37 cellular contexts compared by ENCODE assay signal in genomic region chr4:37844204-37844603, GRCh38. TPM values are rescaled to one million over a fixed set of nuclear protein-coding genes. Genes with fewer than 3 reads are reported as not detected.
DNase-seq lines count a peak whose midpoint lies in the region; ATAC-seq, FAIRE-seq and TF ChIP-seq lines count a peak whose summit lies in the region.
"Had no signal": no experiment of that assay in that cellular context is flagged by ENCODE, and none has a peak within 500 bp of the region (broad histone marks: within the 10 kb centered on the region; RNA-seq: fewer than 3 reads in every experiment).

No MANE protein-coding gene starts in this region.

- no peak overlapping the region for H3K9ac ChIP-seq in HepG2 (ENCODE audit: insufficient read depth, low read depth, low read length)
- H3K9ac ChIP-seq: BLaER1; BLaER1 treated with 17β-estradiol and CSF1 and Interleukin-3, amounts not matched to agents 10 nM and 100 nM had no signal

- H3K27ac ChIP-seq in OCI-LY7 (ENCODE audit: low read depth, low read length, poor library complexity, severe bottlenecking) (peak overlapping the region; percentile 93), HepG2 (ENCODE audit: extremely low read length, insufficient read depth, low read length) (no peak overlapping the region), right lobe of liver (no peak overlapping the region), sigmoid colon (no peak overlapping the region)
- H3K27ac ChIP-seq: 22Rv1; A549; BLaER1; BLaER1 treated with 17β-estradiol and CSF1 and Interleukin-3, amounts not matched to agents 10 nM and 100 nM; C4-2B had no signal

- H3K27ac Mint-ChIP-seq in MCF 10A (ENCODE audit: low read depth, unreplicated experiment) = no peak overlapping the region
- H3K27ac Mint-ChIP-seq: B cell; CD4-positive, alpha-beta memory T cell; CD4-positive, alpha-beta T cell; CD8-positive, alpha-beta memory T cell; CD8-positive, alpha-beta T cell had no signal

- TF ChIP-seq RAD21 in HepG2 (CRISPR knock-in tag; IDR thresholded peaks at IDR 0.05) = no peak

- no TSS peak for BruUV-seq in OCI-LY7 (replicated peaks; lab: Mats Ljungman, UMichigan)
- no TSS peak for BruUV-seq in HepG2 (replicated peaks; lab: Mats Ljungman, UMichigan)
- BruUV-seq in MCF 10A (replicated peaks; lab: Mats Ljungman, UMichigan) = no TSS peak

- H3K36me3 ChIP-seq in OCI-LY7 (ENCODE audit: insufficient read depth, low read length) (peaks cover 84% of the 10 kb centered on the region), HepG2 (replicated peaks in 1 of 2; ENCODE audit: control insufficient read depth in 1 of 2, insufficient read depth in 2 of 2, low read length in 2 of 2) (peaks cover 9 to 39% of the 10 kb centered on the region in 2 experiments; a peak in 4 of 5 replicates), right lobe of liver (peaks cover 0 to 59% (median 3%) of the 10 kb centered on the region in 4 donors), sigmoid colon (peaks cover 18 to 92% (median 43%) of the 10 kb centered on the region in 4 donors)

- 93% methylated on average over 5 of the region's 5 CpGs for WGBS in HepG2 (ENCODE audit: low lambda C conversion rate)
- WGBS in right lobe of liver (ENCODE audit: insufficient coverage, low coverage, low lambda C conversion rate, missing lambda C conversion rate) = 42% methylated on average over 5 of the region's 5 CpGs
- WGBS in sigmoid colon, 2 donors = 96 to 97% methylated on average over 5 of the region's 5 CpGs

- no peaks in the 10 kb centered on the region for H3K9me2 ChIP-seq in OCI-LY7 (ENCODE audit: insufficient read depth, low read length)

- no peak for TF ChIP-seq POLR2A in HepG2 (IDR thresholded peaks at IDR 0.05; ENCODE audit: insufficient read depth in 1 of 2, low read depth in 2 of 2, low read length in 2 of 2)
- no peak for TF ChIP-seq POLR2A in right lobe of liver (IDR thresholded peaks at IDR 0.05)
- no peak for TF ChIP-seq POLR2A in sigmoid colon (IDR thresholded peaks at IDR 0.05)

- H3K79me2 ChIP-seq in OCI-LY7 (ENCODE audit: insufficient read depth, low read depth, low read length) = no peaks in the 10 kb centered on the region; the same call in 1 of the 2 replicates
- no peaks in the 10 kb centered on the region for H3K79me2 ChIP-seq in HepG2 (ENCODE audit: insufficient read depth, low read length)

- in situ Hi-C loops in HepG2 (cut with HindIII; ENCODE audit: extremely low pct_ligation_motif_present, low pct_unique_long_range_greater_than_20kb) = no loop called here

- intact Hi-C loops in OCI-LY7 (cut with micrococcal nuclease; ENCODE audit: unreplicated experiment) (no loop called here), HepG2 (cut with micrococcal nuclease; ENCODE audit: unreplicated experiment) (no loop called here), right lobe of liver (cut with DNase I) (no loop called here), sigmoid colon (cut with DNase I) (no loop called here), MCF 10A (cut with micrococcal nuclease) (no loop called here)

- no peaks in the 10 kb centered on the region for H3K4me1 Mint-ChIP-seq in MCF 10A (ENCODE audit: insufficient read depth, unreplicated experiment)
- H3K4me1 Mint-ChIP-seq: B cell; CD4-positive, alpha-beta memory T cell; CD8-positive, alpha-beta memory T cell had no signal

- peaks cover 87% of the 10 kb centered on the region for H3K36me3 Mint-ChIP-seq in MCF 10A (ENCODE audit: insufficient read depth, unreplicated experiment)

- H3K27me3 ChIP-seq in HepG2 (ENCODE audit: control insufficient read depth in 1 of 2, insufficient read depth in 2 of 2, low read length in 2 of 2) (no peaks in the 10 kb centered on the region), right lobe of liver (no peaks in the 10 kb centered on the region), sigmoid colon (no peaks in the 10 kb centered on the region)
- H3K27me3 ChIP-seq: BE2C; BLaER1; BLaER1 treated with 17β-estradiol and CSF1 and Interleukin-3, amounts not matched to agents 10 nM and 100 nM had no signal

- H4K20me1 ChIP-seq in OCI-LY7 (ENCODE audit: insufficient read depth, low read length) = no peaks in the 10 kb centered on the region
- no peaks in the 10 kb centered on the region for H4K20me1 ChIP-seq in HepG2 (ENCODE audit: insufficient read depth, low read length)
- H4K20me1 ChIP-seq: BLaER1; BLaER1 treated with 17β-estradiol and CSF1 and Interleukin-3, amounts not matched to agents 10 nM and 100 nM had no signal

- H3K9me3 ChIP-seq in OCI-LY7 (ENCODE audit: low read length) (no peaks in the 10 kb centered on the region), HepG2 (ENCODE audit: low read length) (no peaks in the 10 kb centered on the region), right lobe of liver (no peaks in the 10 kb centered on the region), sigmoid colon (no peaks in the 10 kb centered on the region)
- H3K9me3 ChIP-seq: A549, BE2C, BLaER1, Caco-2 had no signal

- H3K4me3 Mint-ChIP-seq in MCF 10A (ENCODE audit: unreplicated experiment) = no peak overlapping the region
- H3K4me3 Mint-ChIP-seq: B cell; CD14-positive monocyte; CD4-positive, alpha-beta memory T cell; CD4-positive, alpha-beta T cell; CD4-positive, CD25-positive, alpha-beta regulatory T cell; CD8-positive, alpha-beta memory T cell; CD8-positive, alpha-beta T cell had no signal

- ATAC-seq in left lobe of liver = peak; percentile 29
- ATAC-seq in HepG2 = no peak
- ATAC-seq in right lobe of liver = peak in 3 of 4 donors; percentile 50 to 74 (median 64)
- ATAC-seq: A549; CD8-positive, alpha-beta T cell had no signal

- TF ChIP-seq EP300 in HepG2 (IDR thresholded peaks at IDR 0.05; ENCODE audit: low read depth in 2 of 2, low read length in 2 of 2) (no peak), HepG2 (CRISPR knock-in tag; IDR thresholded peaks at IDR 0.05; ENCODE audit: borderline replicate concordance) (no peak), sigmoid colon (IDR thresholded peaks at IDR 0.05) (no peak)

- no peak overlapping the region for H3K4me2 ChIP-seq in OCI-LY7 (ENCODE audit: low read length)
- no peak overlapping the region for H3K4me2 ChIP-seq in HepG2 (ENCODE audit: low read depth, low read length)
- H3K4me2 ChIP-seq: A549; BLaER1; BLaER1 treated with 17β-estradiol and CSF1 and Interleukin-3, amounts not matched to agents 10 nM and 100 nM had no signal

- H3K4me3 ChIP-seq in OCI-LY7 (ENCODE audit: low read depth, low read length, poor library complexity, severe bottlenecking) (no peak overlapping the region), HepG2 (replicated peaks in 1 of 3; ENCODE audit: insufficient read depth in 1 of 3, low read depth in 2 of 3, low read length in 3 of 3) (no peak overlapping the region), right lobe of liver (no peak overlapping the region), sigmoid colon (no peak overlapping the region)
- H3K4me3 ChIP-seq: A549; BLaER1; BLaER1 treated with 17β-estradiol and CSF1 and Interleukin-3, amounts not matched to agents 10 nM and 100 nM had no signal

- TF ChIP-seq CTCF in OCI-LY7 (conservative IDR thresholded peaks at IDR 0.05; ENCODE audit: low read length) = no peak
- TF ChIP-seq CTCF in HepG2 (CRISPR knock-in tag; IDR thresholded peaks at IDR 0.05) = no peak
- no peak for TF ChIP-seq CTCF in right lobe of liver (IDR thresholded peaks at IDR 0.05)
- no peak for TF ChIP-seq CTCF in sigmoid colon (IDR thresholded peaks at IDR 0.05)
- TF ChIP-seq CTCF in MCF 10A (IDR thresholded peaks at IDR 0.05; ENCODE audit: unreplicated experiment) = no peak

- peaks cover 47% of the 10 kb centered on the region for H3K4me1 ChIP-seq in OCI-LY7 (ENCODE audit: insufficient read depth, low read length, poor library complexity, severe bottlenecking)
- H3K4me1 ChIP-seq in HepG2 (ENCODE audit: insufficient read depth, low read length) = no peaks in the 10 kb centered on the region
- H3K4me1 ChIP-seq in right lobe of liver = no peaks in the 10 kb centered on the region
- H3K4me1 ChIP-seq in sigmoid colon = no peaks in the 10 kb centered on the region
- H3K4me1 ChIP-seq: A549, BE2C, Caco-2 had no signal

- CTCF ChIA-PET in OCI-LY7 (lab: Charles Lee; ENCODE audit: unreplicated experiment) (interaction anchor here (1.1 kb wide), 1 partner anchor 146 kb away, joined by 3 read pairs; no protein-coding TSS in a partner anchor), HepG2 (lab: Yijun Ruan, JAX; ENCODE audit: low intra/inter-chr PET ratio, low total read pairs) (no interaction called here), MCF 10A (lab: Yijun Ruan, JAX) (interaction anchor here (0.6 kb wide), 2 partner anchors 19 to 37 kb away, joined by 3 read pairs; no protein-coding TSS in a partner anchor)

- DNase-seq in OCI-LY7 (ENCODE audit: low spot score) = no peak
- no peak for DNase-seq in left lobe of liver (ENCODE audit: low spot score)
- DNase-seq in HepG2 (ENCODE audit: low spot score) = no peak
- no peak for DNase-seq in right lobe of liver
- no peak for DNase-seq in occipital lobe (lab: John Stamatoyannopoulos, UW)
- no peak for DNase-seq in NCI-H1417 treated with DMSO at 0.1 percent for 48 hours (lab: John Stamatoyannopoulos, UW)
- no peak for DNase-seq in sigmoid colon
- DNase-seq in MCF 10A (ENCODE audit: unreplicated experiment) = no peak
- DNase-seq: 8988T; ACHN; AML-193; BE2C; C1 segment of cervical spinal cord; Caco-2; Calu3; CD4-positive, alpha-beta memory T cell; CD4-positive, alpha-beta T cell; CD4-positive, CD25-positive, alpha-beta regulatory T cell; CD8-positive, alpha-beta memory T cell; CD8-positive, alpha-beta T cell; COR-L47; DMS 273 treated with DMSO at 0.1 percent for 48 hours; DMS153; DMS53; DMS79; DMS79 treated with DMSO at 0.1 percent for 48 hours; DND-41; EL had no signal

- H3K9me3 Mint-ChIP-seq in MCF 10A (ENCODE audit: unreplicated experiment) = no peaks in the 10 kb centered on the region
- H3K9me3 Mint-ChIP-seq: CD14-positive monocyte; CD4-positive, alpha-beta memory T cell; CD4-positive, alpha-beta T cell; CD4-positive, CD25-positive, alpha-beta regulatory T cell; CD8-positive, alpha-beta memory T cell; CD8-positive, alpha-beta T cell had no signal

- POLR2A ChIA-PET in OCI-LY7 (lab: Charles Lee) = interaction anchor here (0.6 to 6.4 kb wide), 10 partner anchors 8 to 919 kb away, joined by 3 to 48 read pairs (median 4); partner anchors contain the start of gene PGM2
- POLR2A ChIA-PET in HepG2 (lab: Yijun Ruan, JAX) = no interaction called here
- POLR2A ChIA-PET in MCF 10A (lab: Yijun Ruan, JAX) = no interaction called here

- no peak for FAIRE-seq in HepG2 (lab: Jason Lieb, UNC)
- FAIRE-seq: A204.1, A549, D721Med had no signal

- H2AFZ ChIP-seq in OCI-LY7 (ENCODE audit: low read length) (no peak overlapping the region), HepG2 (ENCODE audit: low read length) (no peak overlapping the region)

- H3K27me3 Mint-ChIP-seq in MCF 10A (ENCODE audit: insufficient read depth, unreplicated experiment) = no peaks in the 10 kb centered on the region
- H3K27me3 Mint-ChIP-seq: B cell; CD4-positive, alpha-beta memory T cell; CD4-positive, alpha-beta T cell; CD4-positive, CD25-positive, alpha-beta regulatory T cell; CD8-positive, alpha-beta memory T cell had no signal

RNA-seq across cellular contexts. Expression of gene PGM2, which starts 17.7 kb away (rescaled TPM):
- total RNA-seq in OCI-LY7 (2014; rRNA removed; shearing (Covaris generic)) = 52.7 and 67.4 TPM in 2 replicates
- total RNA-seq in OCI-LY7 (2022) (106 and 108 TPM in 2 replicates), left lobe of liver (6.2 TPM), HepG2 (2016; rRNA removed; fragmentation: Illumina TruSeq; extraction: Trizol) (36.9 and 64.5 TPM in 2 replicates), right lobe of liver (10 to 100 TPM in 2 of 6 experiments, 1 to 10 TPM in 4; 5.5 to 16.3 (median 7.3) TPM), occipital lobe (20.4 TPM), sigmoid colon (10 to 100 TPM; 30.0 to 42.3 (median 33.8) TPM), MCF 10A (2022) (23.9 and 27.9 TPM in 2 replicates)
- 3.4 and 4.7 TPM in 2 replicates for total RNA-seq in HepG2 (2016; cell fraction: cytosol; rRNA removed; fragmentation: Illumina TruSeq; extraction: Trizol; ENCODE audit: low read depth)
- 34.6 and 62.5 TPM in 2 replicates for total RNA-seq in HepG2 (2016; cell fraction: insoluble cytoplasmic fraction; rRNA removed; fragmentation: Illumina TruSeq; extraction: Trizol)
- 9.2 and 9.7 TPM in 2 replicates for total RNA-seq in HepG2 (2016; cell fraction: membrane; rRNA removed; fragmentation: Illumina TruSeq; extraction: Trizol)
- total RNA-seq in HepG2 (2016; cell fraction: nucleus; rRNA removed; fragmentation: Illumina TruSeq; extraction: Trizol) = 21.9 and 23.0 TPM in 2 replicates
- polyA plus RNA-seq in HepG2 (2011; rRNA removed) (10.8 and 14.6 TPM in 2 replicates), sigmoid colon (10 to 100 TPM in 2 of 3 donors, 1 to 10 TPM in 1; 7.2 to 15.6 (median 13.9) TPM)
- 6.2 and 7.7 TPM in 2 replicates for polyA plus RNA-seq in HepG2 (2011; cell fraction: cytosol; rRNA removed)
- polyA plus RNA-seq in HepG2 (2011; cell fraction: nucleus; rRNA removed) = 12.1 and 12.7 TPM in 2 replicates
- 11.7 and 15.7 TPM in 2 replicates for polyA plus RNA-seq in HepG2 (2012)
- polyA plus RNA-seq in HepG2 (2016; cell fraction: cytosol; fragmentation: Illumina TruSeq; extraction: Trizol; ENCODE audit: low read depth) = 1.6 and 2.3 TPM in 2 replicates
- 53.5 and 54.3 TPM in 2 replicates for polyA plus RNA-seq in HepG2 (2016; cell fraction: insoluble cytoplasmic fraction; fragmentation: Illumina TruSeq; extraction: Trizol; ENCODE audit: low read depth)
- polyA plus RNA-seq in HepG2 (2016; cell fraction: membrane; fragmentation: Illumina TruSeq; extraction: Trizol; ENCODE audit: low read depth) = 4.2 and 6.1 TPM in 2 replicates
- polyA plus RNA-seq in HepG2 (2016; cell fraction: nucleus; fragmentation: Illumina TruSeq; extraction: Trizol; ENCODE audit: insufficient read depth, low read depth) = 26.3 and 26.8 TPM in 2 replicates
- 6.0 and 10.9 TPM in 2 replicates for polyA minus RNA-seq in HepG2 (2011; rRNA and poly(A)+ RNA removed; ENCODE audit: low replicate concordance)
- polyA minus RNA-seq in HepG2 (2011; cell fraction: cytosol; rRNA and poly(A)+ RNA removed) = 9.8 and 12.3 TPM in 2 replicates
- 15.3 and 15.8 TPM in 2 replicates for polyA minus RNA-seq in HepG2 (2011; cell fraction: nucleus; rRNA and poly(A)+ RNA removed)

RNA-seq across cellular contexts. Expression of gene TBC1D1, which starts 46.7 kb away (rescaled TPM):
- total RNA-seq in OCI-LY7 (2014; rRNA removed; shearing (Covaris generic)) = 489 and 545 TPM in 2 replicates
- total RNA-seq in OCI-LY7 (2022) (539 and 754 TPM in 2 replicates), left lobe of liver (28.0 TPM), HepG2 (2016; rRNA removed; fragmentation: Illumina TruSeq; extraction: Trizol) (62.8 and 72.4 TPM in 2 replicates), right lobe of liver (10 to 100 TPM; 21.2 to 67.5 (median 35.8) TPM), occipital lobe (57.2 TPM), sigmoid colon (100 to 1,000 TPM; 253 to 450 (median 404) TPM), MCF 10A (2022) (36.0 and 39.5 TPM in 2 replicates)
- 64.8 and 77.1 TPM in 2 replicates for total RNA-seq in HepG2 (2016; cell fraction: cytosol; rRNA removed; fragmentation: Illumina TruSeq; extraction: Trizol; ENCODE audit: low read depth)
- total RNA-seq in HepG2 (2016; cell fraction: insoluble cytoplasmic fraction; rRNA removed; fragmentation: Illumina TruSeq; extraction: Trizol) = 53.2 and 64.4 TPM in 2 replicates
- 145 TPM in 2 replicates for total RNA-seq in HepG2 (2016; cell fraction: membrane; rRNA removed; fragmentation: Illumina TruSeq; extraction: Trizol)
- 39.0 and 39.8 TPM in 2 replicates for total RNA-seq in HepG2 (2016; cell fraction: nucleus; rRNA removed; fragmentation: Illumina TruSeq; extraction: Trizol)
- polyA plus RNA-seq in HepG2 (2011; rRNA removed) (35.1 and 37.3 TPM in 2 replicates), sigmoid colon (10 to 100 TPM; 31.2 to 56.7 (median 40.0) TPM)
- 45.5 and 45.8 TPM in 2 replicates for polyA plus RNA-seq in HepG2 (2011; cell fraction: cytosol; rRNA removed)
- 28.9 and 31.3 TPM in 2 replicates for polyA plus RNA-seq in HepG2 (2011; cell fraction: nucleus; rRNA removed)
- polyA plus RNA-seq in HepG2 (2012) = 36.5 and 47.0 TPM in 2 replicates
- polyA plus RNA-seq in HepG2 (2016; cell fraction: cytosol; fragmentation: Illumina TruSeq; extraction: Trizol; ENCODE audit: low read depth) = 59.1 and 60.0 TPM in 2 replicates
- polyA plus RNA-seq in HepG2 (2016; cell fraction: insoluble cytoplasmic fraction; fragmentation: Illumina TruSeq; extraction: Trizol; ENCODE audit: low read depth) = 66.3 and 68.6 TPM in 2 replicates
- polyA plus RNA-seq in HepG2 (2016; cell fraction: membrane; fragmentation: Illumina TruSeq; extraction: Trizol; ENCODE audit: low read depth) = 115 and 125 TPM in 2 replicates
- 43.0 and 44.9 TPM in 2 replicates for polyA plus RNA-seq in HepG2 (2016; cell fraction: nucleus; fragmentation: Illumina TruSeq; extraction: Trizol; ENCODE audit: insufficient read depth, low read depth)
- polyA minus RNA-seq in HepG2 (2011; rRNA and poly(A)+ RNA removed; ENCODE audit: low replicate concordance) = 22.7 and 52.3 TPM in 2 replicates
- 39.2 and 52.8 TPM in 2 replicates for polyA minus RNA-seq in HepG2 (2011; cell fraction: cytosol; rRNA and poly(A)+ RNA removed)
- 33.9 and 36.3 TPM in 2 replicates for polyA minus RNA-seq in HepG2 (2011; cell fraction: nucleus; rRNA and poly(A)+ RNA removed)
